ENCODE assay signal across 10 cellular contexts in genomic region chr10:18310761-18311160, GRCh38.
"Had no signal": no experiment of that assay in that cellular context is flagged by ENCODE, and none has a peak within 500 bp of the region (broad histone marks: within the 10 kb centered on the region; RNA-seq: fewer than 3 reads in every experiment).

No MANE protein-coding gene starts in this region.

- H3K27ac ChIP-seq: GM23248, HL-60, KMS-11 had no signal

- H2AFZ ChIP-seq: GM23248 had no signal

- DNase-seq: GM23248, GOT3, H7, HFFc6, KBM-7 had no signal

- H3K9ac ChIP-seq: GM23248, KMS-11 had no signal

- H3K4me3 ChIP-seq: GM23248, HAP-1 had no signal

- ATAC-seq: HCT116 had no signal

- FAIRE-seq: HTR-8/SVneo had no signal

- H3K9me3 ChIP-seq: HAP-1 had no signal

- H3K4me1 ChIP-seq: HAP-1 had no signal

- H3K36me3 ChIP-seq: HAP-1 had no signal

- H3K4me2 ChIP-seq: KMS-11 had no signal
